27 cellular contexts compared by ENCODE assay signal in the genomic region with DNA sequence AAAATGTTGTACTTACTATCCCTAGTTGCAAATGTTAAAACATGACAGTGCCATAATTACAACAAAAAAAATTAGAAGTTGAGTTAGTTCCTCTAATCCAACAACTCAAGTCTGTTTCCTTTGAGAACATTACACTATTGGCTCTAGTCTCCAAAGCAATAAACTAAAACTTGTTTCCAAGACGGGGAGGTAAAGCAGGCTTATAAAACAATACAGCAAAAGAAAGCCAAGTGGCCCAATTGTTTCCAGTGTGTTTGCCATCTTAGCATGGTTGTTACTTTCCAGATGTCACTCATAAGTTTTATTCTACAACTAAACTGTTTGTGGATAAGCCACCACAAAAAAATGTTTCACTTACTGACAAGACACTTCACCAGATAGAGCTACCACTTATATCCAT. TPM values are rescaled to one million over a fixed set of nuclear protein-coding genes. Genes with fewer than 3 reads are reported as not detected.
A peak's percentile ranks its signal among the peaks of the same experiment; 100 is the strongest.
DNase-seq lines count a peak whose midpoint lies in the region; ATAC-seq and TF ChIP-seq lines count a peak whose summit lies in the region.
"Had no signal": no experiment of that assay in that cellular context is flagged by ENCODE, and none has a peak within 500 bp of the region (broad histone marks: within the 10 kb centered on the region; RNA-seq: fewer than 3 reads in every experiment).

No MANE protein-coding gene starts in this region.

- no peaks in the 10 kb centered on the region for H3K27me3 Mint-ChIP-seq in activated naive CD8-positive, alpha-beta T cell treated with anti-CD3 and anti-CD28 coated beads for 36 hours
- H3K27me3 Mint-ChIP-seq in activated naive CD8-positive, alpha-beta T cell treated with anti-CD3 and anti-CD28 coated beads, Interleukin-2, amount 50 U/mL, for 24 hours: no peaks in the 10 kb centered on the region
- no peaks in the 10 kb centered on the region for H3K27me3 Mint-ChIP-seq in dendritic cell treated with granulocyte-macrophage colony-stimulating factor and Interleukin-4, amounts not matched to agents 40 ng/mL and 50 ng/mL, for 4 days
- H3K27me3 Mint-ChIP-seq: progenitor cell of endocrine pancreas, type B pancreatic cell had no signal

- no peak for DNase-seq in activated naive CD8-positive, alpha-beta T cell treated with anti-CD3 and anti-CD28 coated beads for 36 hours
- no peak for DNase-seq in activated naive CD8-positive, alpha-beta T cell treated with anti-CD3 and anti-CD28 coated beads, Interleukin-2, amount 50 U/mL, for 24 hours
- DNase-seq in LNCaP clone FGC (ENCODE audit: low read depth): peak; percentile 44
- DNase-seq in stimulated activated CD4-positive, alpha-beta T cell treated with anti-CD3 and anti-CD28 coated beads, Interleukin-1b, Interleukin-23, amount 100 ng/mL, for 48 hours: no peak
- DNase-seq: activated CD4-positive, CD25-positive, alpha-beta regulatory T cell treated with anti-CD3 and anti-CD28 coated beads, Interleukin-2, amount 50 U/mL, for 72 hours; anterior cingulate cortex; DMS153; hypothalamus; immature natural killer cell; left cardiac atrium; mesenchymal stem cell; NCI-H1436; NCI-H2081; NCI-H2227 treated with DMSO at 0.1 percent for 48 hours; NCI-H526; SHP77; stimulated activated CD4-positive, alpha-beta T cell treated with anti-CD3 and anti-CD28 coated beads, Interleukin-4, amount 100 ng/mL, for 24 hours; substantia nigra had no signal

- H3K27me3 ChIP-seq in parathyroid adenoma (ENCODE audit: control insufficient read depth, insufficient read depth, low read length): no peaks in the 10 kb centered on the region
- H3K27me3 ChIP-seq: BLaER1, breast epithelium had no signal

- H3K9ac ChIP-seq in parathyroid adenoma: no peak overlapping the region
- H3K9ac ChIP-seq: BLaER1 had no signal

- no peak overlapping the region for H3K4me2 ChIP-seq in parathyroid adenoma (ENCODE audit: low read length)
- H3K4me2 ChIP-seq: BLaER1 had no signal

- peak overlapping the region; percentile 36 for H3K27ac ChIP-seq in parathyroid adenoma
- H3K27ac ChIP-seq: BLaER1, breast epithelium had no signal

- TF ChIP-seq CTCF in LNCaP clone FGC (IDR thresholded peaks at IDR 0.05; ENCODE audit: control insufficient read depth, extremely low read depth, insufficient read depth) (no peak), parathyroid adenoma (IDR thresholded peaks at IDR 0.05) (no peak)

- peaks cover 76% of the 10 kb centered on the region for H3K36me3 Mint-ChIP-seq in activated naive CD8-positive, alpha-beta T cell treated with anti-CD3 and anti-CD28 coated beads for 36 hours
- H3K36me3 Mint-ChIP-seq in activated naive CD8-positive, alpha-beta T cell treated with anti-CD3 and anti-CD28 coated beads, Interleukin-2, amount 50 U/mL, for 24 hours (ENCODE audit: low read depth): peaks cover 61% of the 10 kb centered on the region
- peaks cover 47% of the 10 kb centered on the region for H3K36me3 Mint-ChIP-seq in dendritic cell treated with granulocyte-macrophage colony-stimulating factor and Interleukin-4, amounts not matched to agents 40 ng/mL and 50 ng/mL, for 4 days (ENCODE audit: low read depth)

- no peak overlapping the region for H2AFZ ChIP-seq in parathyroid adenoma

- no peak for ATAC-seq in activated naive CD8-positive, alpha-beta T cell treated with anti-CD3 and anti-CD28 coated beads, Interleukin-2, amount 50 U/mL, for 24 hours
- ATAC-seq in HG02885 (IDR thresholded peaks at IDR 0.05; ENCODE audit: poor library complexity, unreplicated experiment): no peak
- ATAC-seq: activated naive CD4-positive, alpha-beta T cell treated with anti-CD3 and anti-CD28 coated beads, Interleukin-2, amount 50 U/mL, for 72 hours; left cardiac atrium; Panc1 had no signal

- H3K4me3 Mint-ChIP-seq in activated naive CD8-positive, alpha-beta T cell treated with anti-CD3 and anti-CD28 coated beads for 36 hours: no peak overlapping the region
- no peak overlapping the region for H3K4me3 Mint-ChIP-seq in activated naive CD8-positive, alpha-beta T cell treated with anti-CD3 and anti-CD28 coated beads, Interleukin-2, amount 50 U/mL, for 24 hours
- no peak overlapping the region for H3K4me3 Mint-ChIP-seq in dendritic cell treated with granulocyte-macrophage colony-stimulating factor and Interleukin-4, amounts not matched to agents 40 ng/mL and 50 ng/mL, for 4 days
- H3K4me3 Mint-ChIP-seq: immature natural killer cell, type B pancreatic cell had no signal

- intact Hi-C loops in dendritic cell treated with granulocyte-macrophage colony-stimulating factor and Interleukin-4, amounts not matched to agents 40 ng/mL and 50 ng/mL, for 4 days (cut with micrococcal nuclease): no loop called here

- peaks cover 8% of the 10 kb centered on the region for H3K79me2 ChIP-seq in parathyroid adenoma

- peaks cover 9% of the 10 kb centered on the region for H3K9me3 Mint-ChIP-seq in activated naive CD8-positive, alpha-beta T cell treated with anti-CD3 and anti-CD28 coated beads for 36 hours
- H3K9me3 Mint-ChIP-seq in activated naive CD8-positive, alpha-beta T cell treated with anti-CD3 and anti-CD28 coated beads, Interleukin-2, amount 50 U/mL, for 24 hours: no peaks in the 10 kb centered on the region
- no peaks in the 10 kb centered on the region for H3K9me3 Mint-ChIP-seq in dendritic cell treated with granulocyte-macrophage colony-stimulating factor and Interleukin-4, amounts not matched to agents 40 ng/mL and 50 ng/mL, for 4 days
- H3K9me3 Mint-ChIP-seq: activated naive CD4-positive, alpha-beta T cell treated with anti-CD3 and anti-CD28 coated beads, Interleukin-2, amount 50 U/mL, for 72 hours; immature natural killer cell had no signal

- H3K27ac Mint-ChIP-seq in activated naive CD8-positive, alpha-beta T cell treated with anti-CD3 and anti-CD28 coated beads for 36 hours: peak overlapping the region; percentile 90
- no peak overlapping the region for H3K27ac Mint-ChIP-seq in activated naive CD8-positive, alpha-beta T cell treated with anti-CD3 and anti-CD28 coated beads, Interleukin-2, amount 50 U/mL, for 24 hours
- peak overlapping the region; percentile 6 for H3K27ac Mint-ChIP-seq in dendritic cell treated with granulocyte-macrophage colony-stimulating factor and Interleukin-4, amounts not matched to agents 40 ng/mL and 50 ng/mL, for 4 days
- H3K27ac Mint-ChIP-seq: activated naive CD4-positive, alpha-beta T cell treated with anti-CD3 and anti-CD28 coated beads, Interleukin-2, amount 50 U/mL, for 72 hours; progenitor cell of endocrine pancreas; type B pancreatic cell had no signal

- H3K4me1 Mint-ChIP-seq in activated naive CD8-positive, alpha-beta T cell treated with anti-CD3 and anti-CD28 coated beads for 36 hours: peaks cover 69% of the 10 kb centered on the region
- H3K4me1 Mint-ChIP-seq in activated naive CD8-positive, alpha-beta T cell treated with anti-CD3 and anti-CD28 coated beads, Interleukin-2, amount 50 U/mL, for 24 hours: peaks cover 72% of the 10 kb centered on the region
- H3K4me1 Mint-ChIP-seq in dendritic cell treated with granulocyte-macrophage colony-stimulating factor and Interleukin-4, amounts not matched to agents 40 ng/mL and 50 ng/mL, for 4 days (ENCODE audit: low read depth): peaks cover 41% of the 10 kb centered on the region

- H3K36me3 ChIP-seq in parathyroid adenoma (ENCODE audit: control insufficient read depth, insufficient read depth, low read length): no peaks in the 10 kb centered on the region
- H3K36me3 ChIP-seq: breast epithelium had no signal

- no peak overlapping the region for H3K4me3 ChIP-seq in LNCaP clone FGC (ENCODE audit: low read depth, low read length)
- H3K4me3 ChIP-seq in parathyroid adenoma (ENCODE audit: low read depth, low read length): no peak overlapping the region
- H3K4me3 ChIP-seq: BLaER1, breast epithelium had no signal

- H3K4me1 ChIP-seq in parathyroid adenoma: peaks cover 11% of the 10 kb centered on the region

- no peaks in the 10 kb centered on the region for H3K9me3 ChIP-seq in parathyroid adenoma (ENCODE audit: control insufficient read depth, low read length)
- H3K9me3 ChIP-seq: breast epithelium had no signal

RNA-seq across cellular contexts. Expression of a gene that starts 11.5 kb away (rescaled TPM):
- total RNA-seq in activated naive CD8-positive, alpha-beta T cell treated with anti-CD3 and anti-CD28 coated beads for 36 hours: 10 to 100 TPM; 51.7 to 53.3 TPM

RNA-seq across cellular contexts. Expression of a gene that starts 11.5 kb away (rescaled TPM):
- total RNA-seq in activated naive CD8-positive, alpha-beta T cell treated with anti-CD3 and anti-CD28 coated beads for 36 hours: 10 to 100 TPM; 25.7 to 25.8 TPM

RNA-seq across cellular contexts. Expression of a gene that starts 41.7 kb away (rescaled TPM):
- 10 to 100 TPM in 1 of 2 experiments, 1 to 10 TPM in 1; 9.7 to 10.2 TPM for total RNA-seq in activated naive CD8-positive, alpha-beta T cell treated with anti-CD3 and anti-CD28 coated beads for 36 hours
- total RNA-seq: progenitor cell of endocrine pancreas had no signal
